In genomic region chr1:100706861-100707260, GRCh38 we compare ENCODE assay signal across 17 cellular contexts. TPM values are rescaled to one million over a fixed set of nuclear protein-coding genes. Genes with fewer than 3 reads are reported as not detected.
DNase-seq lines count a peak whose midpoint lies in the region; ATAC-seq and TF ChIP-seq lines count a peak whose summit lies in the region.
"Had no signal": no experiment of that assay in that cellular context is flagged by ENCODE, and none has a peak within 500 bp of the region (broad histone marks: within the 10 kb centered on the region; RNA-seq: fewer than 3 reads in every experiment).

No MANE protein-coding gene starts in this region.

- H4K20me1 ChIP-seq in IMR-90 (ENCODE audit: insufficient read depth, low read length) (no peaks in the 10 kb centered on the region), osteoblast (ENCODE audit: insufficient read depth, low read length) (no peaks in the 10 kb centered on the region)

- H3K4me1 ChIP-seq in IMR-90 (ENCODE audit: control insufficient read depth, insufficient read depth, low read length), result peaks cover 27% of the 10 kb centered on the region
- H3K4me1 ChIP-seq in osteoblast (ENCODE audit: insufficient read depth, low read length), result peaks cover 49% of the 10 kb centered on the region
- H3K4me1 ChIP-seq: BE2C had no signal

- peak overlapping the region; percentile 18 for H3K14ac ChIP-seq in IMR-90 (replicated peaks; ENCODE audit: low read depth, low read length)

- peak overlapping the region; percentile 3; the same call in 1 of the 2 replicates for H2AK5ac ChIP-seq in IMR-90 (ENCODE audit: low read depth, low read length)

- H4K8ac ChIP-seq in IMR-90 (ENCODE audit: low read depth in 2 of 2, low read length in 2 of 2), result peak overlapping the region; percentile 48 to 54; a peak in 3 of 4 replicates

- peak overlapping the region; percentile 50; the same call in 1 of the 2 replicates for H4K91ac ChIP-seq in IMR-90 (ENCODE audit: insufficient read depth, low read depth, low read length)

- H2AK9ac ChIP-seq in IMR-90 (replicated peaks; ENCODE audit: low read depth, low read length, poor library complexity), result no peak overlapping the region

- in situ Hi-C loops in IMR-90 (cut with MboI; ENCODE audit: low sequenced_read_pairs), result no loop called here
- in situ Hi-C loops in brain microvascular endothelial cell (cut with HindIII; ENCODE audit: low pct_ligation_motif_present, low sequenced_read_pairs), result no loop called here

- BruUV-seq in IMR-90 (replicated peaks; lab: Mats Ljungman, UMichigan), result no TSS peak

- DNase-seq in IMR-90 (no peak), brain microvascular endothelial cell (no peak), osteoblast (ENCODE audit: insufficient read length, low spot score, missing footprints) (no peak), NCI-H2107 treated with DMSO at 0.1 percent for 48 hours (lab: John Stamatoyannopoulos, UW; ENCODE audit: unreplicated experiment) (no peak)
- no peak for DNase-seq in activated CD4-positive, alpha-beta memory T cell treated with anti-CD3 and anti-CD28 coated beads, Interleukin-2, amount 10 ng/mL, durations not matched to agents 7 days and 5 days
- DNase-seq: BE2C; CD4-positive, alpha-beta memory T cell; DMS153; DMS79 treated with DMSO at 0.1 percent for 48 hours; GF-D8; HCEC 1CT; HFFc6 had no signal

- no CpG with 5 or more reads among the region's 1 CpG for WGBS in IMR-90 (ENCODE audit: extremely low coverage in 2 of 2, insufficient read length in 1 of 2), 2 experiments

- H3K79me2 ChIP-seq in osteoblast (ENCODE audit: insufficient read depth, low read length), result no peaks in the 10 kb centered on the region

- H2BK120ac ChIP-seq in IMR-90 (ENCODE audit: low read depth, low read length), result peak overlapping the region; percentile 93

- H3K56ac ChIP-seq in IMR-90 (ENCODE audit: extremely low read depth, insufficient read depth, low read length), result no peak overlapping the region

- H3K27ac Mint-ChIP-seq in activated CD4-positive, alpha-beta memory T cell treated with anti-CD3 and anti-CD28 coated beads, Interleukin-2, amount 10 ng/mL, durations not matched to agents 7 days and 5 days, result no peak overlapping the region
- H3K27ac Mint-ChIP-seq: CD4-positive, alpha-beta memory T cell; HFFc6 had no signal

- H3K79me1 ChIP-seq in IMR-90 (ENCODE audit: low read depth in 1 of 2, low read length in 2 of 2), result no peaks in the 10 kb centered on the region

- H3K9me1 ChIP-seq in IMR-90 (ENCODE audit: insufficient read depth, low read length), result peaks cover 3% of the 10 kb centered on the region; the same call in 1 of the 2 replicates

- no peak overlapping the region; the same call in 1 of the 2 replicates for H3K9ac ChIP-seq in IMR-90 (ENCODE audit: low read depth, low read length)

- POLR2A ChIA-PET in IMR-90 (lab: Charles Lee; ENCODE audit: unreplicated experiment), result no interaction called here
- POLR2A ChIA-PET in activated CD4-positive, alpha-beta memory T cell treated with anti-CD3 and anti-CD28 coated beads, Interleukin-2, amount 10 ng/mL, durations not matched to agents 7 days and 5 days (lab: Charles Lee), result no interaction called here

- H3K27me3 ChIP-seq in IMR-90 (ENCODE audit: control insufficient read depth, insufficient read depth, low read length), result no peaks in the 10 kb centered on the region
- no peaks in the 10 kb centered on the region for H3K27me3 ChIP-seq in brain microvascular endothelial cell (replicated peaks)
- no peaks in the 10 kb centered on the region for H3K27me3 ChIP-seq in osteoblast (ENCODE audit: insufficient read depth, low read length)

- H2BK20ac ChIP-seq in IMR-90 (ENCODE audit: low read depth, low read length), result peak overlapping the region; percentile 60; the same call in 1 of the 2 replicates

- no peaks in the 10 kb centered on the region for H3K9me3 Mint-ChIP-seq in activated CD4-positive, alpha-beta memory T cell treated with anti-CD3 and anti-CD28 coated beads, Interleukin-2, amount 10 ng/mL, durations not matched to agents 7 days and 5 days
- H3K9me3 Mint-ChIP-seq: HFFc6 had no signal

- H3K36me3 Mint-ChIP-seq in activated CD4-positive, alpha-beta memory T cell treated with anti-CD3 and anti-CD28 coated beads, Interleukin-2, amount 10 ng/mL, durations not matched to agents 7 days and 5 days (ENCODE audit: low read depth), result no peaks in the 10 kb centered on the region
- H3K36me3 Mint-ChIP-seq: CD4-positive, alpha-beta memory T cell had no signal

- H3K27ac ChIP-seq in IMR-90 (ENCODE audit: insufficient read depth, low read length), result no peak overlapping the region
- peak overlapping the region; percentile 6 for H3K27ac ChIP-seq in brain microvascular endothelial cell
- H3K27ac ChIP-seq in osteoblast (ENCODE audit: low read depth, low read length), result no peak overlapping the region
- H3K27ac ChIP-seq: A549, C4-2B had no signal

- no peak for TF ChIP-seq POLR2A in IMR-90 (IDR thresholded peaks at IDR 0.05; ENCODE audit: low read depth, low read length)

- H3K23ac ChIP-seq in IMR-90 (ENCODE audit: low read depth, low read length), result no peak overlapping the region

- peak overlapping the region; percentile 31 for H2BK5ac ChIP-seq in IMR-90 (ENCODE audit: low read depth, low read length, poor library complexity, severe bottlenecking)

- H4K5ac ChIP-seq in IMR-90 (ENCODE audit: low read depth, low read length), result peak overlapping the region; percentile 83; the same call in 1 of the 2 replicates

- no peak for TF ChIP-seq RAD21 in IMR-90 (IDR thresholded peaks at IDR 0.05; ENCODE audit: low read length)

- H3K27me3 Mint-ChIP-seq in activated CD4-positive, alpha-beta memory T cell treated with anti-CD3 and anti-CD28 coated beads, Interleukin-2, amount 10 ng/mL, durations not matched to agents 7 days and 5 days, result peaks cover 5% of the 10 kb centered on the region

- no peak for ATAC-seq in IMR-90 (ENCODE audit: low read depth)
- ATAC-seq in activated CD4-positive, CD25-positive, alpha-beta regulatory T cell treated with anti-CD3 and anti-CD28 coated beads, Interleukin-2, amount 50 U/mL, for 24 hours, result no peak
- ATAC-seq in GM21367 (IDR thresholded peaks at IDR 0.05; ENCODE audit: unreplicated experiment), result no peak
- ATAC-seq: A549, HepG2 had no signal

- H2BK15ac ChIP-seq in IMR-90 (ENCODE audit: low read depth, low read length), result peak overlapping the region; percentile 26; the same call in 2 of the 3 replicates

- H3K9me3 ChIP-seq in IMR-90 (ENCODE audit: control insufficient read depth, insufficient read depth, low read length) (no peaks in the 10 kb centered on the region), osteoblast (ENCODE audit: low read depth, low read length) (no peaks in the 10 kb centered on the region)
- H3K9me3 ChIP-seq: A549, BE2C had no signal

- no peaks in the 10 kb centered on the region for H3K36me3 ChIP-seq in IMR-90 (ENCODE audit: control insufficient read depth, insufficient read depth, low read length)
- H3K36me3 ChIP-seq in brain microvascular endothelial cell (replicated peaks), result no peaks in the 10 kb centered on the region
- H3K36me3 ChIP-seq in osteoblast (ENCODE audit: insufficient read depth, low read length), result no peaks in the 10 kb centered on the region
- H3K36me3 ChIP-seq: BE2C had no signal

- H3K4me3 ChIP-seq in IMR-90 (ENCODE audit: insufficient read depth, low read depth, low read length) (no peak overlapping the region), brain microvascular endothelial cell (ENCODE audit: low read depth, low read length) (no peak overlapping the region), osteoblast (ENCODE audit: insufficient read depth, low read length) (no peak overlapping the region)
- H3K4me3 ChIP-seq: A549 had no signal

- CTCF ChIA-PET in IMR-90 (lab: Yijun Ruan, JAX), result no interaction called here
- CTCF ChIA-PET in activated CD4-positive, alpha-beta memory T cell treated with anti-CD3 and anti-CD28 coated beads, Interleukin-2, amount 10 ng/mL, durations not matched to agents 7 days and 5 days (lab: Charles Lee), result no interaction called here

- no peaks in the 10 kb centered on the region for H3K4me1 Mint-ChIP-seq in activated CD4-positive, alpha-beta memory T cell treated with anti-CD3 and anti-CD28 coated beads, Interleukin-2, amount 10 ng/mL, durations not matched to agents 7 days and 5 days
- H3K4me1 Mint-ChIP-seq: CD4-positive, alpha-beta memory T cell had no signal

- no peak overlapping the region for H3K4me3 Mint-ChIP-seq in activated CD4-positive, alpha-beta memory T cell treated with anti-CD3 and anti-CD28 coated beads, Interleukin-2, amount 10 ng/mL, durations not matched to agents 7 days and 5 days
- H3K4me3 Mint-ChIP-seq: CD4-positive, alpha-beta memory T cell; HFFc6 had no signal

- H3K4ac ChIP-seq in IMR-90 (ENCODE audit: low read depth, low read length), result peak overlapping the region; percentile 55; the same call in 1 of the 2 replicates

- H3K4me2 ChIP-seq in IMR-90 (ENCODE audit: low read depth, low read length), result no peak overlapping the region
- no peak overlapping the region for H3K4me2 ChIP-seq in osteoblast (ENCODE audit: insufficient read depth, low read length)
- H3K4me2 ChIP-seq: A549 had no signal

- H2AFZ ChIP-seq in IMR-90 (replicated peaks; ENCODE audit: low read length, poor library complexity), result no peak overlapping the region
- H2AFZ ChIP-seq in osteoblast (ENCODE audit: low read length), result peak overlapping the region; percentile 20

- intact Hi-C loops in IMR-90 (cut with micrococcal nuclease), result loop anchor here (5.0 kb wide), 1 partner anchor 35 kb away; no protein-coding TSS in a partner anchor

- no peak for TF ChIP-seq CTCF in IMR-90 (conservative IDR thresholded peaks at IDR 0.05; ENCODE audit: low read depth, low read length)
- TF ChIP-seq CTCF in brain microvascular endothelial cell (IDR thresholded peaks at IDR 0.05; ENCODE audit: low read depth, low read length, missing control alignments), result no peak
- TF ChIP-seq CTCF in osteoblast (IDR thresholded peaks at IDR 0.05; ENCODE audit: extremely low read depth, low read depth, low read length), result no peak

- dilution Hi-C loops in IMR-90 (cut with HindIII; ENCODE audit: low sequenced_read_pairs, unreplicated experiment), result no loop called here

- H3K18ac ChIP-seq in IMR-90 (ENCODE audit: low read depth, low read length), result peak overlapping the region; percentile 98

TF ChIP-seq in IMR-90, 13 proteins besides CTCF, POLR2A, EP300 and RAD21 (continues in another document):
- TF ChIP-seq CEBPB (IDR thresholded peaks at IDR 0.05; ENCODE audit: low read depth, low read length) (no peak), USF2 (IDR thresholded peaks at IDR 0.05; ENCODE audit: low read depth, low read length) (no peak)

RNA-seq across cellular contexts. Expression of gene VCAM1, which starts 12.7 kb away (rescaled TPM):
- total RNA-seq in IMR-90 (2012; rRNA removed), result 19.7 and 21.1 TPM in 2 replicates
- polyA plus RNA-seq in IMR-90 (2012; rRNA removed), result 5.7 and 10.1 TPM in 2 replicates
- polyA plus RNA-seq in IMR-90 (2012; cell fraction: cytosol; rRNA removed), result 1.8 and 2.7 TPM in 2 replicates
- 0.70 and 8.8 TPM in 2 replicates for polyA plus RNA-seq in IMR-90 (2012; cell fraction: nucleus; rRNA removed; ENCODE audit: low replicate concordance)
- total RNA-seq in osteoblast, result 382 and 511 TPM in 2 replicates
- total RNA-seq in activated CD4-positive, alpha-beta memory T cell treated with anti-CD3 and anti-CD28 coated beads, Interleukin-2, amount 10 ng/mL, durations not matched to agents 7 days and 5 days, result not detected
- total RNA-seq: CD4-positive, alpha-beta memory T cell; HepG2; HFFc6 had no signal
- polyA plus RNA-seq: CD4-positive, alpha-beta memory T cell; HepG2 had no signal

Comparison
In these comparisons a context has a peak if more than half of its experiments do, and no peak if none do; other contexts are left out.
1. RNA of gene VCAM1, which starts 12.7 kb away (total RNA-seq): 382 to 511 TPM in osteoblast and 19.7 to 21.1 TPM in IMR-90; not detected in activated CD4-positive, alpha-beta memory T cell treated with anti-CD3 and anti-CD28 coated beads, Interleukin-2, amount 10 ng/mL, durations not matched to agents 7 days and 5 days; every median in the first group is over 10 times any median in the second.